8 cellular contexts compared by ENCODE assay signal in the genomic region with DNA sequence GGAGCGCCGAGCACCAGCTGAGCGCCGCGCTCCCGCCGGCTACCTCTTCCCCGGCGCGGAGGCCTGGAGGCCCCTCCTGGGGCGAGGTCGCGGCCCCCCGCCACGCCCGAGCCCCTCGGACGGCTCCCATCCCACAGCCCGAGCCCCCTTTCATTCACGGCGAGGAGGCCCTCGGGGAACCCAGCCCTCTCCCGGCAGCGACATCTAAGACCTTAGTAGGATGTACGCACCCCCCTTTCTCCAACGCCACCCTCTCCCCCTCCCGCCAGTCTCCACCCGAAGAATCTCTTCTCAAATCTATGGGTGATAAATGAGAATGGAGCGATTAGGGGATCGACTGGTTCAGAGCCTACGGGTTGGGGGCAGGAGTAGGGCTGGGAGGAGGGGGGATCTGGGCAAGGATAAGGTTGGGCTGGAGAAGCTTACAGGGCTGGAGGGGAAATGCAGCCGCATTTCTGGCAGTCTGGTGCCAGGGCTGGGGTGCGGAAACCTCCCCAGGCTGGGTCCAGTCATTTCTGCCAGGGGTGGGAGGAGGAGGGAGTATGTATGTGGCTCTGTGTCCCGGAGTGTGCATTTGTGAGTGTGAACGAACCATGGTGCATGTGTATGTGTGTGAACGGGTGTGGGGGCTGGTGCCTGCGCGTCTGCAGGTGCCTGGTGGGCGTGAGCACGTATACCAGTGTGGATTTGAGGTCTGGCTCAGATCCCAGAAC. TPM values are rescaled to one million over a fixed set of nuclear protein-coding genes. Genes with fewer than 3 reads are reported as not detected.
DNase-seq lines count a peak whose midpoint lies in the region; ATAC-seq, FAIRE-seq and TF ChIP-seq lines count a peak whose summit lies in the region.

No MANE protein-coding gene starts in this region.

- H3K9ac ChIP-seq in neural cell (ENCODE audit: low read length) = peak overlapping the region; percentile 60

- TF ChIP-seq CTCF in Peyer's patch (IDR thresholded peaks at IDR 0.05) = no peak
- TF ChIP-seq CTCF in neural cell (IDR thresholded peaks at IDR 0.05; ENCODE audit: poor library complexity, severe bottlenecking) = no peak

- no peak for TF ChIP-seq POLR2A in Peyer's patch (IDR thresholded peaks at IDR 0.05)

- H3K9me3 Mint-ChIP-seq in activated CD4-positive, alpha-beta T cell treated with anti-CD3 and anti-CD28 coated beads for 36 hours (ENCODE audit: low read depth) = no peaks in the 10 kb centered on the region

- no peak for TF ChIP-seq RAD21 in neural cell (conservative IDR thresholded peaks at IDR 0.05)

- peaks cover 18% of the 10 kb centered on the region for H3K4me1 Mint-ChIP-seq in activated CD4-positive, alpha-beta T cell treated with anti-CD3 and anti-CD28 coated beads for 36 hours

- peak; percentile 71 for ATAC-seq in activated CD4-positive, alpha-beta T cell treated with anti-CD3 and anti-CD28 coated beads for 36 hours
- ATAC-seq in GM19023 (IDR thresholded peaks at IDR 0.05; ENCODE audit: unreplicated experiment) (no peak), HG02759 (IDR thresholded peaks at IDR 0.05; ENCODE audit: unreplicated experiment) (no peak)

- H3K9me3 ChIP-seq in Peyer's patch (no peaks in the 10 kb centered on the region), ectodermal cell (ENCODE audit: control insufficient read depth, low read length) (no peaks in the 10 kb centered on the region), neural cell (ENCODE audit: low read length) (no peaks in the 10 kb centered on the region)

- H3K27ac Mint-ChIP-seq in activated CD4-positive, alpha-beta T cell treated with anti-CD3 and anti-CD28 coated beads for 36 hours = no peak overlapping the region

- H3K27ac ChIP-seq in Peyer's patch (no peak overlapping the region), ectodermal cell (ENCODE audit: insufficient read depth, low read depth, low read length, poor library complexity, severe bottlenecking) (peak overlapping the region; percentile 89), neural cell (ENCODE audit: low read length) (no peak overlapping the region)

- no peak overlapping the region for H3K4me2 ChIP-seq in neural cell (ENCODE audit: low read length)

- H4K20me1 ChIP-seq in neural cell (ENCODE audit: insufficient read depth) = peaks cover 3% of the 10 kb centered on the region

- peaks cover 0 to 18% (median 0%) of the 10 kb centered on the region in 4 donors for H3K4me1 ChIP-seq in Peyer's patch
- peaks cover 21% of the 10 kb centered on the region for H3K4me1 ChIP-seq in ectodermal cell (ENCODE audit: control insufficient read depth, insufficient read depth, low read length)

- 8 to 9% methylated on average over 38 to 40 of the region's 40 CpGs for WGBS in ectodermal cell, 2 experiments

- peak overlapping the region; percentile 49 for H3K4me3 Mint-ChIP-seq in activated CD4-positive, alpha-beta T cell treated with anti-CD3 and anti-CD28 coated beads for 36 hours

- POLR2A ChIA-PET in activated CD4-positive, alpha-beta T cell treated with anti-CD3 and anti-CD28 coated beads for 36 hours (lab: Charles Lee) = interaction anchor here (0.6 kb wide), 1 partner anchor 209 kb away, joined by 7 read pairs; no protein-coding TSS in a partner anchor

- no peaks in the 10 kb centered on the region for H3F3A ChIP-seq in neural cell (ENCODE audit: insufficient read depth, low read length, poor library complexity, severe bottlenecking)

- intact Hi-C loops in activated CD4-positive, alpha-beta T cell treated with anti-CD3 and anti-CD28 coated beads for 36 hours (cut with DNase I, micrococcal nuclease) = no loop called here

- no peak for FAIRE-seq in RCC 7860 (lab: Jason Lieb, UNC)

- H3K36me3 ChIP-seq in Peyer's patch (no peaks in the 10 kb centered on the region), ectodermal cell (ENCODE audit: control insufficient read depth, insufficient read depth, low read length) (peaks cover 3% of the 10 kb centered on the region), neural cell (ENCODE audit: insufficient read depth, low read length) (no peaks in the 10 kb centered on the region)

- no peaks in the 10 kb centered on the region for H3K36me3 Mint-ChIP-seq in activated CD4-positive, alpha-beta T cell treated with anti-CD3 and anti-CD28 coated beads for 36 hours (ENCODE audit: low read depth)

- H3K27me3 Mint-ChIP-seq in activated CD4-positive, alpha-beta T cell treated with anti-CD3 and anti-CD28 coated beads for 36 hours = peaks cover 22% of the 10 kb centered on the region

- peak; percentile 62 for DNase-seq in activated CD4-positive, alpha-beta T cell treated with anti-CD3 and anti-CD28 coated beads for 36 hours
- no peak for DNase-seq in activated CD4-positive, alpha-beta T cell treated with anti-CD3 and anti-CD28 coated beads for 1 hour
- DNase-seq in Peyer's patch (no peak), RCC 7860 (ENCODE audit: low spot score) (no peak)

- peak overlapping the region; percentile 28 to 57 (median 50) for H3K4me3 ChIP-seq in Peyer's patch
- H3K4me3 ChIP-seq in ectodermal cell (ENCODE audit: insufficient read depth, low read depth, low read length) = peak overlapping the region; percentile 55
- H3K4me3 ChIP-seq in neural cell (ENCODE audit: low read length) = peak overlapping the region; percentile 56

- H3K79me2 ChIP-seq in neural cell (replicated peaks; ENCODE audit: insufficient read depth, low read length) = no peaks in the 10 kb centered on the region

- no peak for TF ChIP-seq EP300 in neural cell (conservative IDR thresholded peaks at IDR 0.05; ENCODE audit: poor library complexity, severe bottlenecking)

- peak overlapping the region; percentile 19 for H2AFZ ChIP-seq in neural cell (ENCODE audit: low read depth, low read length)

- H3K27me3 ChIP-seq in Peyer's patch (peaks cover 0 to 13% of the 10 kb centered on the region in 2 donors), ectodermal cell (ENCODE audit: control insufficient read depth, insufficient read depth, low read length, poor library complexity, severe bottlenecking) (no peaks in the 10 kb centered on the region), neural cell (ENCODE audit: insufficient read depth, low read depth, low read length) (peaks cover 17% of the 10 kb centered on the region)

- CTCF ChIA-PET in activated CD4-positive, alpha-beta T cell treated with anti-CD3 and anti-CD28 coated beads for 36 hours (lab: Charles Lee) = interaction anchor here (0.5 to 0.6 kb wide), 2 partner anchors 9 to 74 kb away, joined by 3 to 4 read pairs; no protein-coding TSS in a partner anchor

- H3K9me2 ChIP-seq in neural cell (ENCODE audit: insufficient read depth, low read length) = no peaks in the 10 kb centered on the region

TF ChIP-seq in neural cell, 6 proteins besides CTCF, POLR2A, EP300 and RAD21:
- no peak for TF ChIP-seq EZH2 (IDR thresholded peaks at IDR 0.05; ENCODE audit: borderline replicate concordance, insufficient read depth, low read length, poor library complexity, severe bottlenecking)
- TF ChIP-seq, protein P1, sequence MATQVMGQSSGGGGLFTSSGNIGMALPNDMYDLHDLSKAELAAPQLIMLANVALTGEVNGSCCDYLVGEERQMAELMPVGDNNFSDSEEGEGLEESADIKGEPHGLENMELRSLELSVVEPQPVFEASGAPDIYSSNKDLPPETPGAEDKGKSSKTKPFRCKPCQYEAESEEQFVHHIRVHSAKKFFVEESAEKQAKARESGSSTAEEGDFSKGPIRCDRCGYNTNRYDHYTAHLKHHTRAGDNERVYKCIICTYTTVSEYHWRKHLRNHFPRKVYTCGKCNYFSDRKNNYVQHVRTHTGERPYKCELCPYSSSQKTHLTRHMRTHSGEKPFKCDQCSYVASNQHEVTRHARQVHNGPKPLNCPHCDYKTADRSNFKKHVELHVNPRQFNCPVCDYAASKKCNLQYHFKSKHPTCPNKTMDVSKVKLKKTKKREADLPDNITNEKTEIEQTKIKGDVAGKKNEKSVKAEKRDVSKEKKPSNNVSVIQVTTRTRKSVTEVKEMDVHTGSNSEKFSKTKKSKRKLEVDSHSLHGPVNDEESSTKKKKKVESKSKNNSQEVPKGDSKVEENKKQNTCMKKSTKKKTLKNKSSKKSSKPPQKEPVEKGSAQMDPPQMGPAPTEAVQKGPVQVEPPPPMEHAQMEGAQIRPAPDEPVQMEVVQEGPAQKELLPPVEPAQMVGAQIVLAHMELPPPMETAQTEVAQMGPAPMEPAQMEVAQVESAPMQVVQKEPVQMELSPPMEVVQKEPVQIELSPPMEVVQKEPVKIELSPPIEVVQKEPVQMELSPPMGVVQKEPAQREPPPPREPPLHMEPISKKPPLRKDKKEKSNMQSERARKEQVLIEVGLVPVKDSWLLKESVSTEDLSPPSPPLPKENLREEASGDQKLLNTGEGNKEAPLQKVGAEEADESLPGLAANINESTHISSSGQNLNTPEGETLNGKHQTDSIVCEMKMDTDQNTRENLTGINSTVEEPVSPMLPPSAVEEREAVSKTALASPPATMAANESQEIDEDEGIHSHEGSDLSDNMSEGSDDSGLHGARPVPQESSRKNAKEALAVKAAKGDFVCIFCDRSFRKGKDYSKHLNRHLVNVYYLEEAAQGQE (IDR thresholded peaks at IDR 0.05; ENCODE audit: borderline replicate concordance) = no peak
- TF ChIP-seq POLR2AphosphoS5 (IDR thresholded peaks at IDR 0.05) = no peak
- TF ChIP-seq MXI1 (conservative IDR thresholded peaks at IDR 0.05; ENCODE audit: poor library complexity, severe bottlenecking) = no peak
TF ChIP-seq in neural cell: peak in this region for 0.

RNA-seq across cellular contexts. Expression of a gene that starts 10.3 kb away (rescaled TPM):
- 10 to 100 TPM in 1 of 2 experiments, 1 to 10 TPM in 1; 7.4 to 10.9 TPM for total RNA-seq in activated CD4-positive, alpha-beta T cell treated with anti-CD3 and anti-CD28 coated beads for 36 hours
- 1 to 10 TPM; 2.7 to 5.8 (median 3.4) TPM for total RNA-seq in Peyer's patch
- polyA plus RNA-seq in ectodermal cell (2013, experiment 1 of 4) = 13.8 TPM
- polyA plus RNA-seq in ectodermal cell (2013, experiment 2 of 4) = 13.3 TPM
- 10.2 TPM for polyA plus RNA-seq in ectodermal cell (2013, experiment 3 of 4)
- polyA plus RNA-seq in ectodermal cell (2013, experiment 4 of 4) = 10.4 TPM
- 6.7 and 7.5 TPM in 2 replicates for polyA plus RNA-seq in neural cell
- polyA minus RNA-seq in neural cell = 5.6 and 6.9 TPM in 2 replicates
